ENCODE assay signal across 22 cellular contexts in the genomic region with DNA sequence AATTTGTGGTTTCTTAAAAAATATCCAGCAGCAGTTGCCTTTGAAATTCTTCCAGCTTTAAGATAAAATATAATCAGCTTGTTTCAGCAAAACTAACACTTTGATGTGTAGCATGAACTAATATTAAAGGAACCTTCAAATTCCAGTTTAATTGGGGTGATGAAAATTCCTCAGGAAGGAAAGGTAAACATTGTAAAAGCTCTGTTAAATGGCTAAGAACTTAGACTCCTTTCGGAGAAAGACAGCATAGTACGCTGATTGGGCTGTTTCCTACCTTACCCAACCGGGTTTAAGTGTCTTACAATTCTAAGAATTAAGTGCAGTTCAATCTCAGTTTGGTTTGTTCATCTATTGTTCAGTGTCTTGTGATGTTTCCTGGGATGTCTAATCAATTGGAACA.
DNase-seq lines count a peak whose midpoint lies in the region; ATAC-seq, FAIRE-seq and TF ChIP-seq lines count a peak whose summit lies in the region.
"Had no signal": no experiment of that assay in that cellular context is flagged by ENCODE, and none has a peak within 500 bp of the region (broad histone marks: within the 10 kb centered on the region; RNA-seq: fewer than 3 reads in every experiment).

No MANE protein-coding gene starts in this region.

- CTCF ChIA-PET in RWPE1 (lab: Yijun Ruan, JAX) = interaction anchor here (0.6 kb wide), 1 partner anchor 48 kb away, joined by 3 read pairs; no protein-coding TSS in a partner anchor

- WGBS in small intestine, 3 donors = 3 to 45% (median 14%) methylated on average over 3 of the region's 3 CpGs

- no peak overlapping the region for H3K4me3 ChIP-seq in small intestine (ENCODE audit: low read depth in 1 of 2, low read length in 2 of 2)
- H3K4me3 ChIP-seq: GM23248 had no signal

- H3K27me3 ChIP-seq in small intestine (ENCODE audit: control insufficient read depth in 2 of 2, insufficient read depth in 2 of 2, low read length in 2 of 2) = no peaks in the 10 kb centered on the region
- H3K27me3 ChIP-seq: BE2C had no signal

- H3K36me3 ChIP-seq in small intestine (ENCODE audit: control insufficient read depth in 2 of 2, insufficient read depth in 2 of 2, low read length in 2 of 2) = no peaks in the 10 kb centered on the region
- H3K36me3 ChIP-seq: BE2C had no signal

- POLR2A ChIA-PET in RWPE1 (lab: Yijun Ruan, JAX; ENCODE audit: low non-redundant PET) = no interaction called here

- DNase-seq in LoVo (ENCODE audit: low spot score) (peak; percentile 56), mesothelial cell of epicardium (ENCODE audit: low spot score in 2 of 2, unreplicated experiment in 2 of 2) (no peak), small intestine (peak; percentile 10), RWPE1 (ENCODE audit: low spot score) (no peak)
- DNase-seq in NK-92 treated with Interleukin-12 subunit alpha and Interleukin-12 subunit beta, amount 100 ng/mL, for 24 hours (lab: John Stamatoyannopoulos, UW) = no peak
- DNase-seq: ACHN; BE2C; C1 segment of cervical spinal cord; CD4-positive, CD25-positive, alpha-beta regulatory T cell; CD8-positive, alpha-beta memory T cell; COR-L47; GM23248; HCEC 1CT had no signal

- H3K36me3 Mint-ChIP-seq in mesothelial cell of epicardium = no peaks in the 10 kb centered on the region
- H3K36me3 Mint-ChIP-seq: CD4-positive, CD25-positive, alpha-beta regulatory T cell; CD8-positive, alpha-beta memory T cell; IgD-negative memory B cell had no signal

- H3K9me3 Mint-ChIP-seq in mesothelial cell of epicardium = no peaks in the 10 kb centered on the region

- ATAC-seq in GM21528 (IDR thresholded peaks at IDR 0.05; ENCODE audit: low FRiP score, unreplicated experiment) (no peak), HG03175 (IDR thresholded peaks at IDR 0.05; ENCODE audit: unreplicated experiment) (no peak)
- ATAC-seq: HepG2 had no signal

- H3K27ac ChIP-seq in VCaP = peak overlapping the region; percentile 86
- no peak overlapping the region for H3K27ac ChIP-seq in small intestine (ENCODE audit: low read depth in 1 of 2, low read length in 1 of 2)
- H3K27ac ChIP-seq in RWPE1 = no peak overlapping the region
- H3K27ac ChIP-seq: GM23248 had no signal

- H3K27me3 Mint-ChIP-seq in mesothelial cell of epicardium (ENCODE audit: low read depth) = no peaks in the 10 kb centered on the region
- H3K27me3 Mint-ChIP-seq: CD4-positive, CD25-positive, alpha-beta regulatory T cell; CD8-positive, alpha-beta memory T cell; IgD-negative memory B cell had no signal

- no peaks in the 10 kb centered on the region for H3K9me3 ChIP-seq in small intestine (ENCODE audit: control insufficient read depth, low read depth)
- H3K9me3 ChIP-seq: BE2C had no signal

- H3K4me1 ChIP-seq in small intestine (ENCODE audit: control insufficient read depth in 2 of 2, insufficient read depth in 1 of 2, low read depth in 1 of 2, low read length in 1 of 2) = no peaks in the 10 kb centered on the region
- H3K4me1 ChIP-seq: BE2C had no signal

- no peak overlapping the region for H3K4me3 Mint-ChIP-seq in mesothelial cell of epicardium
- H3K4me3 Mint-ChIP-seq: CD4-positive, CD25-positive, alpha-beta regulatory T cell; CD8-positive, alpha-beta memory T cell; IgD-negative memory B cell had no signal

- FAIRE-seq in small intestine (lab: Jason Lieb, UNC) = no peak
- FAIRE-seq: A204.1, G401.6, GM12891, GM19239, HepG2 had no signal

- H3K27ac Mint-ChIP-seq in mesothelial cell of epicardium = peak overlapping the region; percentile 39
- H3K27ac Mint-ChIP-seq: CD8-positive, alpha-beta memory T cell; IgD-negative memory B cell had no signal

- peaks cover 13% of the 10 kb centered on the region for H3K4me1 Mint-ChIP-seq in mesothelial cell of epicardium
- H3K4me1 Mint-ChIP-seq: CD4-positive, CD25-positive, alpha-beta regulatory T cell; CD8-positive, alpha-beta memory T cell; IgD-negative memory B cell had no signal

- TF ChIP-seq CTCF in VCaP (conservative IDR thresholded peaks at IDR 0.05) (no peak), mesothelial cell of epicardium (IDR thresholded peaks at IDR 0.05; ENCODE audit: unreplicated experiment) (no peak), RWPE1 (conservative IDR thresholded peaks at IDR 0.05; ENCODE audit: low read depth) (no peak)

Comparison
In these comparisons a context has a peak if more than half of its experiments do, and no peak if none do; other contexts are left out.
1. DNase-seq: peak in LoVo (single experiment) and small intestine (single experiment); none in mesothelial cell of epicardium (0 of 2), NK-92 treated with Interleukin-12 subunit alpha and Interleukin-12 subunit beta, amount 100 ng/mL, for 24 hours (single experiment) and RWPE1 (single experiment).